Comparison of ENCODE assay signal across 10 cellular contexts in genomic region chr11:10908215-10908990, GRCh38. TPM values are rescaled to one million over a fixed set of nuclear protein-coding genes. Genes with fewer than 3 reads are reported as not detected.
A peak's percentile ranks its signal among the peaks of the same experiment; 100 is the strongest.
DNase-seq lines count a peak whose midpoint lies in the region; ATAC-seq and TF ChIP-seq lines count a peak whose summit lies in the region.
"Had no signal": no experiment of that assay in that cellular context is flagged by ENCODE, and none has a peak within 500 bp of the region (broad histone marks: within the 10 kb centered on the region; RNA-seq: fewer than 3 reads in every experiment).

No MANE protein-coding gene starts in this region.

- H3K36me3 Mint-ChIP-seq in H9 (ENCODE audit: insufficient read depth in 1 of 3, low read depth in 3 of 3) (peaks cover 0 to 4% (median 3%) of the 10 kb centered on the region in 3 experiments; a peak in 3 of 7 replicates), progenitor cell of endocrine pancreas (ENCODE audit: insufficient read depth) (no peaks in the 10 kb centered on the region)

- peak overlapping the region; percentile 6 for H2BK12ac ChIP-seq in H9 (ENCODE audit: insufficient read length, low read depth, low read length)

- ATAC-seq in GM19397 (IDR thresholded peaks at IDR 0.05; ENCODE audit: unreplicated experiment) = no peak

- no peak overlapping the region for H2BK20ac ChIP-seq in H9 (ENCODE audit: low read depth, low read length, poor library complexity, severe bottlenecking)

- no peak overlapping the region for H4K5ac ChIP-seq in H9 (ENCODE audit: insufficient read length, low read depth, low read length)

- no peak overlapping the region for H2BK120ac ChIP-seq in H9 (ENCODE audit: low read depth, low read length, poor library complexity, severe bottlenecking)

- in situ Hi-C loops in G401 (cut with HindIII; ENCODE audit: low sequenced_read_pairs) = no loop called here

- no peak overlapping the region for H3K4me3 ChIP-seq in SJSA1

- H4K20me1 ChIP-seq in H9 (ENCODE audit: control insufficient read depth, insufficient read depth, insufficient read length) = no peaks in the 10 kb centered on the region

- no peak overlapping the region; the same call in 1 of the 2 replicates for H2BK15ac ChIP-seq in H9 (ENCODE audit: low read depth, low read length)

- no peaks in the 10 kb centered on the region for H3K79me2 ChIP-seq in H9 (ENCODE audit: insufficient read depth, low read length)

- no peak overlapping the region for H3K9ac ChIP-seq in H9 (ENCODE audit: extremely low read depth, insufficient read length, low read length)

- H3K18ac ChIP-seq in H9 (ENCODE audit: insufficient read length, low read depth, low read length) = peak overlapping the region; percentile 54

- no peak overlapping the region for H2BK5ac ChIP-seq in H9 (ENCODE audit: insufficient read length, low read length)

- H3K56ac ChIP-seq in H9 (ENCODE audit: insufficient read length, low read depth, low read length) = no peak overlapping the region

- H3K9me3 ChIP-seq in H9 (ENCODE audit: control insufficient read depth, low read depth, low read length) (no peaks in the 10 kb centered on the region), SJSA1 (replicated peaks) (no peaks in the 10 kb centered on the region)

- DNase-seq in H9 (peak; percentile 59), SJSA1 (ENCODE audit: low read depth in 1 of 2, low spot score in 2 of 2) (peak; percentile 71 to 89), fibroblast of the conjunctiva (ENCODE audit: low read depth) (peak; percentile 59), stromal cell of bone marrow (ENCODE audit: low read depth) (peak; percentile 75), G401 (ENCODE audit: low spot score) (no peak), progenitor cell of endocrine pancreas (ENCODE audit: low spot score, unreplicated experiment) (no peak), caudate nucleus (lab: John Stamatoyannopoulos, UW) (no peak)
- DNase-seq: KBM-7, NCI-H748 treated with DMSO at 0.1 percent for 48 hours had no signal

- H3T11ph ChIP-seq in H9 (ENCODE audit: low read length) = no peak overlapping the region

- peak overlapping the region; percentile 43 for H3K27ac ChIP-seq in H9 (ENCODE audit: insufficient read length, low read depth, low read length)
- H3K27ac ChIP-seq in SJSA1 = peak overlapping the region; percentile 34
- no peak overlapping the region for H3K27ac ChIP-seq in caudate nucleus (ENCODE audit: low read depth, low read length)

- no peaks in the 10 kb centered on the region for H3K79me1 ChIP-seq in H9 (ENCODE audit: insufficient read depth, low read depth, low read length, poor library complexity, severe bottlenecking)

- no peak overlapping the region for H4K8ac ChIP-seq in H9 (replicated peaks; ENCODE audit: insufficient read length, low read depth, low read length)

- peak overlapping the region in 2 of 3 experiments; percentile 59 to 70; a peak in 3 of 7 replicates for H3K27ac Mint-ChIP-seq in H9
- no peak overlapping the region for H3K27ac Mint-ChIP-seq in progenitor cell of endocrine pancreas

- H3K36me3 ChIP-seq in SJSA1 = no peaks in the 10 kb centered on the region

- H3K23ac ChIP-seq in H9 (ENCODE audit: insufficient read length, low read depth, low read length) = no peak overlapping the region

- no peak overlapping the region for H3K4me3 Mint-ChIP-seq in H9
- no peak overlapping the region for H3K4me3 Mint-ChIP-seq in progenitor cell of endocrine pancreas (ENCODE audit: low read depth)

- H3K4ac ChIP-seq in H9 (ENCODE audit: low read depth, low read length) = no peak overlapping the region; the same call in 1 of the 2 replicates

- no peak overlapping the region for H2AK5ac ChIP-seq in H9 (ENCODE audit: insufficient read length, low read length)

- H3K9me3 Mint-ChIP-seq in H9 = peaks cover 2 to 5% of the 10 kb centered on the region in 2 experiments; a peak in 3 of 5 replicates
- peaks cover 5% of the 10 kb centered on the region for H3K9me3 Mint-ChIP-seq in progenitor cell of endocrine pancreas (ENCODE audit: low read depth)

- no peaks in the 10 kb centered on the region for H3K27me3 ChIP-seq in H9 (ENCODE audit: insufficient read depth, low read length)
- no peaks in the 10 kb centered on the region for H3K27me3 ChIP-seq in SJSA1 (replicated peaks)

- H4K91ac ChIP-seq in H9 (ENCODE audit: insufficient read length, low read depth, low read length) = no peak overlapping the region

- no peak overlapping the region for H2AFZ ChIP-seq in H9 (ENCODE audit: low read length)

- H3K4me1 ChIP-seq in H9 (ENCODE audit: insufficient read depth, low read length) (peaks cover 17% of the 10 kb centered on the region), SJSA1 (replicated peaks) (peaks cover 30% of the 10 kb centered on the region)

- WGBS in H9 (ENCODE audit: extremely low coverage, insufficient read length, low lambda C conversion rate) = no CpG with 5 or more reads among the region's 8 CpGs

- peaks cover 5% of the 10 kb centered on the region for H3K23me2 ChIP-seq in H9 (ENCODE audit: insufficient read length, low read depth, low read length, poor library complexity, severe bottlenecking)

- no peak overlapping the region for H3K14ac ChIP-seq in H9 (ENCODE audit: insufficient read depth, low read length)

- H3K4me1 Mint-ChIP-seq in H9 = peaks cover 22 to 34% of the 10 kb centered on the region in 2 experiments
- H3K4me1 Mint-ChIP-seq in progenitor cell of endocrine pancreas (ENCODE audit: low read depth) = no peaks in the 10 kb centered on the region

- TF ChIP-seq CTCF in H9 (conservative IDR thresholded peaks at IDR 0.05) (no peak), progenitor cell of endocrine pancreas (IDR thresholded peaks at IDR 0.05; ENCODE audit: unreplicated experiment) (no peak)

- H3K4me2 ChIP-seq in H9 (ENCODE audit: insufficient read depth, insufficient read length, low read length) = no peak overlapping the region

- H3K27me3 Mint-ChIP-seq in H9 (ENCODE audit: low read depth) (no peaks in the 10 kb centered on the region), progenitor cell of endocrine pancreas (peaks cover 8% of the 10 kb centered on the region)

RNA-seq across cellular contexts. Expression of gene ZBED5, which starts 50.5 kb away (rescaled TPM):
- total RNA-seq in H9 (2021) = 65.8 TPM in 2 replicates
- 22.7 and 29.5 TPM in 2 replicates for total RNA-seq in SJSA1 (2014; rRNA removed; shearing (Covaris generic))
- 16.9 and 24.9 TPM in 2 replicates for total RNA-seq in G401 (2014; rRNA removed; shearing (Covaris generic))
- total RNA-seq in progenitor cell of endocrine pancreas = 88.5 and 95.0 TPM in 2 replicates

Comparison
In these comparisons a context has a peak if more than half of its experiments do, and no peak if none do; other contexts are left out.
1. DNase-seq: peak in H9 (single experiment), SJSA1 (2 of 2), fibroblast of the conjunctiva (single experiment) and stromal cell of bone marrow (single experiment); none in G401 (single experiment), progenitor cell of endocrine pancreas (single experiment) and caudate nucleus (0 of 61).